8 cellular contexts compared by ENCODE assay signal in the genomic region with DNA sequence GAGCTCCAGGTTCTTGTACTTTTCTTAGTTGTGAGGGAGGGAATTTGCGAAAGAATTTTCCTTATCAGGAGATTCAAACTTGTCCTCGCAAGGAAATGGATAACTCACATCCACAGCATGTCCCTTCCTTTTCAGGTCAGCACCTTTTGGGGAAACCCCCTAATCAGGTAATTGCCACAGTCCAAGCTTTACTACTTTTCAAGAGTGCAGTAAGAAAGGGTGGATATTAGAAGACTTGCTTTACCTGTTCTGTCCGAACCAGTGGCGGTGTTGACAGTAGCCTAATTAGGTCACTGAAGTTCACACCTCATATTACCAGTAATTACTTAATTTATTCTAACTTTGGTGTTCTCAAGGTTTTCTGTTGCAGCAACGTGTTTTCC. TPM values are rescaled to one million over a fixed set of nuclear protein-coding genes. Genes with fewer than 3 reads are reported as not detected.
DNase-seq lines count a peak whose midpoint lies in the region; ATAC-seq and TF ChIP-seq lines count a peak whose summit lies in the region.

No MANE protein-coding gene starts in this region.

- TF ChIP-seq CTCF in CD4-positive, alpha-beta T cell (IDR thresholded peaks at IDR 0.05): no peak
- TF ChIP-seq CTCF in adrenal gland (IDR thresholded peaks at IDR 0.05) (no peak), thyroid gland (IDR thresholded peaks at IDR 0.05) (no peak)

- 6 to 8% (median 7%) methylated on average over 5 of the region's 5 CpGs for WGBS in adrenal gland, 4 donors
- WGBS in thyroid gland, 2 donors: 4 to 11% methylated on average over 5 of the region's 5 CpGs

- H3K36me3 ChIP-seq in adrenal gland (replicated peaks in 1 of 2) (no peaks in the 10 kb centered on the region), thyroid gland (no peaks in the 10 kb centered on the region)

- H3K27ac ChIP-seq in CD4-positive, alpha-beta T cell (ENCODE audit: low read depth, low read length): peak overlapping the region; percentile 57
- H3K27ac ChIP-seq in adrenal gland (peak overlapping the region in 3 of 5 donors; percentile 51 to 82 (median 77)), thyroid gland (peak overlapping the region in 2 of 3 donors; percentile 57 to 60)

- H3K36me3 Mint-ChIP-seq in CD4-positive, alpha-beta T cell (ENCODE audit: low read depth): peaks cover 15% of the 10 kb centered on the region

- no peaks in the 10 kb centered on the region for H3K9me3 ChIP-seq in CD4-positive, alpha-beta T cell (ENCODE audit: control insufficient read depth, low read length)
- H3K9me3 ChIP-seq in adrenal gland (replicated peaks in 1 of 3) (no peaks in the 10 kb centered on the region), thyroid gland (no peaks in the 10 kb centered on the region)

- no peaks in the 10 kb centered on the region for H3K27me3 Mint-ChIP-seq in CD4-positive, alpha-beta T cell

- H3K4me3 Mint-ChIP-seq in CD4-positive, alpha-beta T cell: peak overlapping the region; percentile 97

- H3K4me1 Mint-ChIP-seq in CD4-positive, alpha-beta T cell (ENCODE audit: low read depth): peaks cover 67% of the 10 kb centered on the region

- POLR2A ChIA-PET in CD4-positive, alpha-beta T cell (lab: Charles Lee): interaction anchor here (1.5 to 2.1 kb wide), 2 partner anchors 8 to 106 kb away, joined by 5 to 16 read pairs; partner anchors contain the start of genes CEP290 and TMTC3

- no peak for ATAC-seq in CD4-positive, alpha-beta T cell (ENCODE audit: poor library complexity)
- peak; percentile 8 for ATAC-seq in GM19463 (IDR thresholded peaks at IDR 0.05; ENCODE audit: unreplicated experiment)
- ATAC-seq in HG03460 (IDR thresholded peaks at IDR 0.05; ENCODE audit: unreplicated experiment): peak; percentile 14
- ATAC-seq in left colon: peak; percentile 54

- H3K4me1 ChIP-seq in adrenal gland (replicated peaks in 1 of 2) (peaks cover 0 to 26% of the 10 kb centered on the region in 2 donors), thyroid gland (peaks cover 6 to 19% of the 10 kb centered on the region in 2 donors)

- intact Hi-C loops in CD4-positive, alpha-beta T cell (cut with DNase I, micrococcal nuclease): loop anchor here in 1 of 2 experiments (2.0 kb wide), 1 partner anchor 107 kb away; the partner anchor contains the start of genes CEP290 and TMTC3
- intact Hi-C loops in adrenal gland (cut with DNase I): no loop called here
- intact Hi-C loops in left colon (cut with DNase I, micrococcal nuclease): no loop called here
- intact Hi-C loops in thyroid gland (cut with DNase I): no loop called here

- TF ChIP-seq POLR2A in adrenal gland (IDR thresholded peaks at IDR 0.05) (no peak), thyroid gland (IDR thresholded peaks at IDR 0.05) (no peak)

- H3K4me3 ChIP-seq in adrenal gland (peak overlapping the region; percentile 40 to 74 (median 48)), thyroid gland (replicated peaks in 1 of 3) (peak overlapping the region; percentile 59 to 78 (median 72))

- CTCF ChIA-PET in CD4-positive, alpha-beta T cell (lab: Charles Lee): interaction anchor here (1.2 kb wide), 1 partner anchor 12 kb away, joined by 3 read pairs; no protein-coding TSS in a partner anchor

- H3K27me3 ChIP-seq in CD4-positive, alpha-beta T cell (ENCODE audit: control insufficient read depth, insufficient read depth, low read length): no peaks in the 10 kb centered on the region
- no peaks in the 10 kb centered on the region for H3K27me3 ChIP-seq in adrenal gland
- no peaks in the 10 kb centered on the region for H3K27me3 ChIP-seq in thyroid gland

- peak overlapping the region; percentile 91 for H3K27ac Mint-ChIP-seq in CD4-positive, alpha-beta T cell

- no peak for DNase-seq in CD4-positive, alpha-beta T cell
- DNase-seq in adrenal gland (no peak), left colon (peak in 1 of 2 donors; percentile 9), thyroid gland (no peak), NOMO-1 treated with DMSO at 0.1 percent for 48 hours (lab: John Stamatoyannopoulos, UW; ENCODE audit: unreplicated experiment) (no peak), GF-D8 (lab: John Stamatoyannopoulos, UW) (no peak)

- H3K9me3 Mint-ChIP-seq in CD4-positive, alpha-beta T cell: no peaks in the 10 kb centered on the region

RNA-seq across cellular contexts. Expression of gene C12orf50, which starts 6.7 kb away (rescaled TPM):
- total RNA-seq in CD4-positive, alpha-beta T cell: under 1 TPM in 1 of 2 experiments, not detected in 1; 0.17 TPM
- total RNA-seq in adrenal gland (1 to 10 TPM in 2 of 8 donors, under 1 TPM in 4, not detected in 2; 0.04 to 1.4 (median 0.10) TPM), left colon (not detected), thyroid gland (under 1 TPM in 2 of 4 donors, not detected in 2; 0.11 to 0.40 TPM)
- under 1 TPM; 0.16 to 0.27 (median 0.17) TPM for polyA plus RNA-seq in adrenal gland
